Comparison of ENCODE assay signal across 25 cellular contexts in the genomic region with DNA sequence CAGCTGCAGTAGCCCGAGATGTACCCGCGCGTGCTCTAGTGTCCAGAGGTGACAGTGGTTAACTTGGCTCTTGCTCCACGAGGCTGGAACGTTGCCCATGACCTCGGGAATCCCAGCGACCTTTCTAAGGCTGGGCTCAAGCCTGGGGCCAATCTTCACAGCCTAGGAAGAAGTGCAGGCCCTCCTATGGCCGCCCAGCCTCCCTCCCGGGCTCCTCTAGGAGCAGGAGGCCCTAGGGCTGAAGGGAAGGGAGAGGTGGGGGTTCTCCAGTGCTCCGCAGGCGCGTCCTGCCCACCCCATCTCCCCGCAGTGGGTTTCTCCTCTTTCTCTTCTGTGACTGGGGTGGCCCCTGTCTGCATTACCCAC. TPM values are rescaled to one million over a fixed set of nuclear protein-coding genes. Genes with fewer than 3 reads are reported as not detected.
DNase-seq lines count a peak whose midpoint lies in the region; ATAC-seq and TF ChIP-seq lines count a peak whose summit lies in the region.
"Had no signal": no experiment of that assay in that cellular context is flagged by ENCODE, and none has a peak within 500 bp of the region (broad histone marks: within the 10 kb centered on the region; RNA-seq: fewer than 3 reads in every experiment).

No MANE protein-coding gene starts in this region.

- DNase-seq in activated naive CD8-positive, alpha-beta T cell treated with anti-CD3 and anti-CD28 coated beads, Interleukin-2, amount 10 ng/mL, durations not matched to agents 7 days and 5 days, result no peak
- no peak for DNase-seq in activated naive CD8-positive, alpha-beta T cell treated with anti-CD3 and anti-CD28 coated beads for 36 hours
- DNase-seq in T-helper 17 cell (no peak), NCI-H146 treated with DMSO at 0.1 percent for 48 hours (lab: John Stamatoyannopoulos, UW; ENCODE audit: unreplicated experiment) (no peak), A172 (ENCODE audit: low spot score) (no peak)
- no peak for DNase-seq in stimulated activated naive B cell treated with anti-CD40 and anti-IgM and Interleukin-4, amounts not matched to agents 10 μg/mL and 1 μg/mL and 100 μg/mL, for 72 hours
- DNase-seq: activated CD4-positive, alpha-beta T cell treated with anti-CD3 and anti-CD28 coated beads, Interleukin-2, amount 50 U/mL, for 48 hours; activated T-cell treated with anti-CD3 and anti-CD28 coated beads, Interleukin-2, amount 50 U/mL, for 1 hour; body of pancreas; CD4-positive, CD25-positive, alpha-beta regulatory T cell; DMS 273 treated with DMSO at 0.1 percent for 48 hours; foreskin fibroblast; GF-D8; KG1; left cardiac atrium; NCI-H1930; NCI-H345; stimulated activated CD4-positive, alpha-beta T cell treated with anti-CD3 and anti-CD28 coated beads, Interleukin-12 subunit alpha, Interleukin-12 subunit beta, amount 100 ng/mL, for 4 hours; SW 1271 had no signal

- H3K27ac Mint-ChIP-seq in activated naive CD8-positive, alpha-beta T cell treated with anti-CD3 and anti-CD28 coated beads, Interleukin-2, amount 10 ng/mL, durations not matched to agents 7 days and 5 days, result peak overlapping the region; percentile 44
- no peak overlapping the region for H3K27ac Mint-ChIP-seq in activated naive CD8-positive, alpha-beta T cell treated with anti-CD3 and anti-CD28 coated beads for 36 hours
- no peak overlapping the region for H3K27ac Mint-ChIP-seq in T-helper 17 cell
- H3K27ac Mint-ChIP-seq in stimulated activated naive B cell treated with anti-CD40 and anti-IgM and Interleukin-4, amounts not matched to agents 10 μg/mL and 1 μg/mL and 100 μg/mL, for 72 hours, result peak overlapping the region; percentile 51
- H3K27ac Mint-ChIP-seq: CD4-positive, CD25-positive, alpha-beta regulatory T cell; mesothelial cell of epicardium had no signal

- H3K9me3 ChIP-seq in T-helper 17 cell (ENCODE audit: control insufficient read depth, low read length, poor library complexity, severe bottlenecking) (peaks cover 7% of the 10 kb centered on the region), iPS-18a (ENCODE audit: control insufficient read depth, low read depth, low read length) (no peaks in the 10 kb centered on the region)
- H3K9me3 ChIP-seq: body of pancreas, suprapubic skin had no signal

- POLR2A ChIA-PET in activated naive CD8-positive, alpha-beta T cell treated with anti-CD3 and anti-CD28 coated beads, Interleukin-2, amount 10 ng/mL, durations not matched to agents 7 days and 5 days (lab: Charles Lee), result no interaction called here

- no peak overlapping the region for H3K27ac ChIP-seq in iPS-18a (ENCODE audit: low read length)
- H3K27ac ChIP-seq: body of pancreas, epithelial cell of prostate, suprapubic skin had no signal

- peaks cover 55% of the 10 kb centered on the region for H3K27me3 Mint-ChIP-seq in activated naive CD8-positive, alpha-beta T cell treated with anti-CD3 and anti-CD28 coated beads, Interleukin-2, amount 10 ng/mL, durations not matched to agents 7 days and 5 days
- H3K27me3 Mint-ChIP-seq in activated naive CD8-positive, alpha-beta T cell treated with anti-CD3 and anti-CD28 coated beads for 36 hours, result peaks cover 8% of the 10 kb centered on the region
- H3K27me3 Mint-ChIP-seq in T-helper 17 cell, result peaks cover 63% of the 10 kb centered on the region
- peaks cover 7 to 56% of the 10 kb centered on the region in 2 donors for H3K27me3 Mint-ChIP-seq in stimulated activated naive B cell treated with anti-CD40 and anti-IgM and Interleukin-4, amounts not matched to agents 10 μg/mL and 1 μg/mL and 100 μg/mL, for 72 hours

- peaks cover 3% of the 10 kb centered on the region for H3K4me1 Mint-ChIP-seq in activated naive CD8-positive, alpha-beta T cell treated with anti-CD3 and anti-CD28 coated beads, Interleukin-2, amount 10 ng/mL, durations not matched to agents 7 days and 5 days
- peaks cover 11% of the 10 kb centered on the region for H3K4me1 Mint-ChIP-seq in activated naive CD8-positive, alpha-beta T cell treated with anti-CD3 and anti-CD28 coated beads for 36 hours
- no peaks in the 10 kb centered on the region for H3K4me1 Mint-ChIP-seq in T-helper 17 cell
- peaks cover 2 to 17% of the 10 kb centered on the region in 2 donors for H3K4me1 Mint-ChIP-seq in stimulated activated naive B cell treated with anti-CD40 and anti-IgM and Interleukin-4, amounts not matched to agents 10 μg/mL and 1 μg/mL and 100 μg/mL, for 72 hours

- H3K9me3 Mint-ChIP-seq in activated naive CD8-positive, alpha-beta T cell treated with anti-CD3 and anti-CD28 coated beads, Interleukin-2, amount 10 ng/mL, durations not matched to agents 7 days and 5 days, result peaks cover 8% of the 10 kb centered on the region
- peaks cover 6% of the 10 kb centered on the region for H3K9me3 Mint-ChIP-seq in activated naive CD8-positive, alpha-beta T cell treated with anti-CD3 and anti-CD28 coated beads for 36 hours
- H3K9me3 Mint-ChIP-seq in stimulated activated naive B cell treated with anti-CD40 and anti-IgM and Interleukin-4, amounts not matched to agents 10 μg/mL and 1 μg/mL and 100 μg/mL, for 72 hours, result peaks cover 4 to 12% of the 10 kb centered on the region in 2 donors
- H3K9me3 Mint-ChIP-seq: mesothelial cell of epicardium had no signal

- H3K4me3 Mint-ChIP-seq in activated naive CD8-positive, alpha-beta T cell treated with anti-CD3 and anti-CD28 coated beads, Interleukin-2, amount 10 ng/mL, durations not matched to agents 7 days and 5 days, result peak overlapping the region; percentile 6
- H3K4me3 Mint-ChIP-seq in activated naive CD8-positive, alpha-beta T cell treated with anti-CD3 and anti-CD28 coated beads for 36 hours, result no peak overlapping the region
- H3K4me3 Mint-ChIP-seq in T-helper 17 cell, result peak overlapping the region; percentile 28
- H3K4me3 Mint-ChIP-seq in stimulated activated naive B cell treated with anti-CD40 and anti-IgM and Interleukin-4, amounts not matched to agents 10 μg/mL and 1 μg/mL and 100 μg/mL, for 72 hours, result no peak overlapping the region
- H3K4me3 Mint-ChIP-seq: mesothelial cell of epicardium had no signal

- no peak for ATAC-seq in activated naive CD8-positive, alpha-beta T cell treated with anti-CD3 and anti-CD28 coated beads, Interleukin-2, amount 10 ng/mL, durations not matched to agents 7 days and 5 days (ENCODE audit: low read depth)
- ATAC-seq in T-helper 17 cell, result no peak
- ATAC-seq in stimulated activated naive B cell treated with anti-CD40 and anti-IgM and Interleukin-4, amounts not matched to agents 10 μg/mL and 1 μg/mL and 100 μg/mL, for 72 hours (replicated peaks), result no peak
- ATAC-seq in SK-N-SH treated with all-trans-retinoic acid at 6 μM for 48 hours, result no peak
- ATAC-seq: body of pancreas had no signal

- peaks cover 25% of the 10 kb centered on the region for H3K4me1 ChIP-seq in iPS-18a (ENCODE audit: control insufficient read depth, low read depth, low read length)

- H3K27me3 ChIP-seq in iPS-18a (ENCODE audit: control insufficient read depth, insufficient read depth, low read length), result peaks cover 100% of the 10 kb centered on the region

- H3K9ac ChIP-seq in iPS-18a (ENCODE audit: low read length), result no peak overlapping the region

- H3K36me3 ChIP-seq in iPS-18a (ENCODE audit: control insufficient read depth, low read depth, low read length), result no peaks in the 10 kb centered on the region
- H3K36me3 ChIP-seq: suprapubic skin had no signal

- H3K36me3 Mint-ChIP-seq in activated naive CD8-positive, alpha-beta T cell treated with anti-CD3 and anti-CD28 coated beads, Interleukin-2, amount 10 ng/mL, durations not matched to agents 7 days and 5 days, result peaks cover 5% of the 10 kb centered on the region
- peaks cover 11% of the 10 kb centered on the region for H3K36me3 Mint-ChIP-seq in activated naive CD8-positive, alpha-beta T cell treated with anti-CD3 and anti-CD28 coated beads for 36 hours
- no peaks in the 10 kb centered on the region for H3K36me3 Mint-ChIP-seq in T-helper 17 cell (ENCODE audit: low read depth)
- peaks cover 3% of the 10 kb centered on the region in 2 donors for H3K36me3 Mint-ChIP-seq in stimulated activated naive B cell treated with anti-CD40 and anti-IgM and Interleukin-4, amounts not matched to agents 10 μg/mL and 1 μg/mL and 100 μg/mL, for 72 hours
- H3K36me3 Mint-ChIP-seq: CD4-positive, CD25-positive, alpha-beta regulatory T cell had no signal

- H3K4me3 ChIP-seq in iPS-18a (ENCODE audit: low read length), result peak overlapping the region; percentile 32
- H3K4me3 ChIP-seq: body of pancreas, suprapubic skin had no signal

TF ChIP-seq in SK-N-SH treated with all-trans-retinoic acid at 6 μM for 48 hours, 23 proteins besides CTCF, POLR2A, EP300 and RAD21 (continues in another document):
- TF ChIP-seq, protein P1, sequence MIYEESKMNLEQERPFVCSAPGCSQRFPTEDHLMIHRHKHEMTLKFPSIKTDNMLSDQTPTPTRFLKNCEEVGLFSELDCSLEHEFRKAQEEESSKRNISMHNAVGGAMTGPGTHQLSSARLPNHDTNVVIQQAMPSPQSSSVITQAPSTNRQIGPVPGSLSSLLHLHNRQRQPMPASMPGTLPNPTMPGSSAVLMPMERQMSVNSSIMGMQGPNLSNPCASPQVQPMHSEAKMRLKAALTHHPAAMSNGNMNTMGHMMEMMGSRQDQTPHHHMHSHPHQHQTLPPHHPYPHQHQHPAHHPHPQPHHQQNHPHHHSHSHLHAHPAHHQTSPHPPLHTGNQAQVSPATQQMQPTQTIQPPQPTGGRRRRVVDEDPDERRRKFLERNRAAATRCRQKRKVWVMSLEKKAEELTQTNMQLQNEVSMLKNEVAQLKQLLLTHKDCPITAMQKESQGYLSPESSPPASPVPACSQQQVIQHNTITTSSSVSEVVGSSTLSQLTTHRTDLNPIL (CRISPR knock-in tag; IDR thresholded peaks at IDR 0.05; ENCODE audit: low read depth), result no peak
- TF ChIP-seq ZFP3 (CRISPR knock-in tag; IDR thresholded peaks at IDR 0.05) (no peak), ZFP30 (CRISPR knock-in tag; IDR thresholded peaks at IDR 0.05) (no peak), PPARA (CRISPR knock-in tag; IDR thresholded peaks at IDR 0.05; ENCODE audit: borderline replicate concordance) (no peak), RARB (CRISPR knock-in tag; IDR thresholded peaks at IDR 0.05) (no peak)

RNA-seq across cellular contexts. Expression of a gene that starts 13.3 kb away (rescaled TPM):
- total RNA-seq in activated naive CD8-positive, alpha-beta T cell treated with anti-CD3 and anti-CD28 coated beads, Interleukin-2, amount 10 ng/mL, durations not matched to agents 7 days and 5 days, result not detected
- not detected for total RNA-seq in activated naive CD8-positive, alpha-beta T cell treated with anti-CD3 and anti-CD28 coated beads for 36 hours
- not detected for total RNA-seq in T-helper 17 cell
- total RNA-seq in A172 (2014; rRNA removed; shearing (Covaris generic)), result 6.9 and 10.0 TPM in 2 replicates
- total RNA-seq: activated naive CD4-positive, alpha-beta T cell treated with anti-CD3 and anti-CD28 coated beads, Interleukin-2, amount 50 U/mL, for 72 hours; CD4-positive, CD25-positive, alpha-beta regulatory T cell had no signal

RNA-seq across cellular contexts. Expression of a gene that starts 15.3 kb away (rescaled TPM):
- total RNA-seq in activated naive CD8-positive, alpha-beta T cell treated with anti-CD3 and anti-CD28 coated beads, Interleukin-2, amount 10 ng/mL, durations not matched to agents 7 days and 5 days, result not detected
- not detected for total RNA-seq in activated naive CD8-positive, alpha-beta T cell treated with anti-CD3 and anti-CD28 coated beads for 36 hours
- total RNA-seq in T-helper 17 cell, result not detected
- 9.8 and 24.4 TPM in 2 replicates for total RNA-seq in A172 (2014; rRNA removed; shearing (Covaris generic))
- total RNA-seq: activated naive CD4-positive, alpha-beta T cell treated with anti-CD3 and anti-CD28 coated beads, Interleukin-2, amount 50 U/mL, for 72 hours; CD4-positive, CD25-positive, alpha-beta regulatory T cell had no signal

Comparison
In these comparisons a context has a peak if more than half of its experiments do, and no peak if none do; other contexts are left out.
1. H3K27ac Mint-ChIP-seq: peak in activated naive CD8-positive, alpha-beta T cell treated with anti-CD3 and anti-CD28 coated beads, Interleukin-2, amount 10 ng/mL, durations not matched to agents 7 days and 5 days (single experiment) and stimulated activated naive B cell treated with anti-CD40 and anti-IgM and Interleukin-4, amounts not matched to agents 10 μg/mL and 1 μg/mL and 100 μg/mL, for 72 hours (single experiment); none in activated naive CD8-positive, alpha-beta T cell treated with anti-CD3 and anti-CD28 coated beads for 36 hours (single experiment) and T-helper 17 cell (single experiment).
2. H3K4me3 Mint-ChIP-seq: peak in activated naive CD8-positive, alpha-beta T cell treated with anti-CD3 and anti-CD28 coated beads, Interleukin-2, amount 10 ng/mL, durations not matched to agents 7 days and 5 days (single experiment) and T-helper 17 cell (single experiment); none in activated naive CD8-positive, alpha-beta T cell treated with anti-CD3 and anti-CD28 coated beads for 36 hours (single experiment) and stimulated activated naive B cell treated with anti-CD40 and anti-IgM and Interleukin-4, amounts not matched to agents 10 μg/mL and 1 μg/mL and 100 μg/mL, for 72 hours (0 of 2).
3. RNA of a gene that starts 15.3 kb away (total RNA-seq): 9.8 to 24.4 TPM in A172; not detected in activated naive CD8-positive, alpha-beta T cell treated with anti-CD3 and anti-CD28 coated beads, Interleukin-2, amount 10 ng/mL, durations not matched to agents 7 days and 5 days, not detected in activated naive CD8-positive, alpha-beta T cell treated with anti-CD3 and anti-CD28 coated beads for 36 hours and not detected in T-helper 17 cell; every median in the first group is over 10 times any median in the second.